27 cellular contexts compared by ENCODE assay signal in genomic region chr4:42490015-42490414, GRCh38.
DNase-seq lines count a peak whose midpoint lies in the region; ATAC-seq, FAIRE-seq and TF ChIP-seq lines count a peak whose summit lies in the region.
"Had no signal": no experiment of that assay in that cellular context is flagged by ENCODE, and none has a peak within 500 bp of the region (broad histone marks: within the 10 kb centered on the region; RNA-seq: fewer than 3 reads in every experiment).

No MANE protein-coding gene starts in this region.

- no peak overlapping the region for H3K4me3 ChIP-seq in HepG2 (replicated peaks in 1 of 3; ENCODE audit: insufficient read depth in 1 of 3, low read depth in 2 of 3, low read length in 3 of 3)
- H3K4me3 ChIP-seq: lung, spleen, transverse colon had no signal

- H3K79me2 ChIP-seq in HepG2 (ENCODE audit: insufficient read depth, low read length): no peaks in the 10 kb centered on the region

- no TSS peak for BruUV-seq in HepG2 (replicated peaks; lab: Mats Ljungman, UMichigan)

- TF ChIP-seq CTCF in WTC11 (IDR thresholded peaks at IDR 0.05): no peak
- TF ChIP-seq CTCF in HepG2 (CRISPR knock-in tag; IDR thresholded peaks at IDR 0.05): no peak

- ATAC-seq in activated T-cell treated with anti-CD3 and anti-CD28 coated beads, Interleukin-2, amount 50 U/mL, for 72 hours (replicated peaks in 1 of 2): no peak
- ATAC-seq in GM19463 (IDR thresholded peaks at IDR 0.05; ENCODE audit: unreplicated experiment) (peak; percentile 29), WTC11 (peak; percentile 35), HepG2 (no peak)
- ATAC-seq in stimulated activated effector memory CD8-positive, alpha-beta T cell treated with anti-CD3 and anti-CD28 coated beads, Interleukin-12 subunit alpha, Interleukin-12 subunit beta, amount 100 ng/mL, for 72 hours: no peak
- ATAC-seq: SK-N-SH treated with all-trans-retinoic acid at 6 μM for 48 hours; stimulated activated naive CD8-positive, alpha-beta T cell treated with anti-CD3 and anti-CD28 coated beads, Interleukin-15, amount 100 ng/mL, for 72 hours had no signal

- 43% methylated on average over 3 of the region's 3 CpGs for WGBS in HepG2 (ENCODE audit: low lambda C conversion rate)

- no peak for FAIRE-seq in HepG2 (lab: Jason Lieb, UNC)
- FAIRE-seq: endothelial cell of umbilical vein had no signal

- intact Hi-C loops in HepG2 (cut with micrococcal nuclease; ENCODE audit: unreplicated experiment): no loop called here

- no peaks in the 10 kb centered on the region for H3K27me3 Mint-ChIP-seq in activated T-cell treated with anti-CD3 and anti-CD28 coated beads, Interleukin-2, amount 50 U/mL, for 72 hours (ENCODE audit: low read depth)
- no peaks in the 10 kb centered on the region for H3K27me3 Mint-ChIP-seq in activated T-cell treated with anti-CD3 and anti-CD28 coated beads, Interleukin-2, amount 50 U/mL, for 24 hours
- H3K27me3 Mint-ChIP-seq in WTC11 (ENCODE audit: low read depth): no peaks in the 10 kb centered on the region
- H3K27me3 Mint-ChIP-seq: CD8-positive, alpha-beta memory T cell; stimulated activated naive CD8-positive, alpha-beta T cell treated with anti-CD3 and anti-CD28 coated beads, Interleukin-15, amount 100 ng/mL, for 72 hours had no signal

- no peak overlapping the region for H3K9ac ChIP-seq in HepG2 (ENCODE audit: insufficient read depth, low read depth, low read length)

- TF ChIP-seq RAD21 in HepG2 (CRISPR knock-in tag; IDR thresholded peaks at IDR 0.05): no peak

- CTCF ChIA-PET in WTC11 (lab: Charles Lee) (interaction anchor here (1.8 kb wide), 1 partner anchor 23 kb away, joined by 5 read pairs; no protein-coding TSS in a partner anchor), HepG2 (lab: Yijun Ruan, JAX; ENCODE audit: low intra/inter-chr PET ratio, low total read pairs) (no interaction called here)

- H3K9me3 Mint-ChIP-seq in activated T-cell treated with anti-CD3 and anti-CD28 coated beads, Interleukin-2, amount 50 U/mL, for 72 hours: no peaks in the 10 kb centered on the region
- H3K9me3 Mint-ChIP-seq in activated T-cell treated with anti-CD3 and anti-CD28 coated beads, Interleukin-2, amount 50 U/mL, for 24 hours: no peaks in the 10 kb centered on the region
- no peaks in the 10 kb centered on the region for H3K9me3 Mint-ChIP-seq in WTC11
- no peaks in the 10 kb centered on the region for H3K9me3 Mint-ChIP-seq in stimulated activated effector memory CD8-positive, alpha-beta T cell treated with anti-CD3 and anti-CD28 coated beads, Interleukin-12 subunit alpha, Interleukin-12 subunit beta, amount 100 ng/mL, for 72 hours
- H3K9me3 Mint-ChIP-seq: CD8-positive, alpha-beta memory T cell; stimulated activated naive CD8-positive, alpha-beta T cell treated with anti-CD3 and anti-CD28 coated beads, Interleukin-15, amount 100 ng/mL, for 72 hours had no signal

- no peak for TF ChIP-seq POLR2A in HepG2 (IDR thresholded peaks at IDR 0.05; ENCODE audit: insufficient read depth in 1 of 2, low read depth in 2 of 2, low read length in 2 of 2)

- in situ Hi-C loops in HepG2 (cut with HindIII; ENCODE audit: extremely low pct_ligation_motif_present, low pct_unique_long_range_greater_than_20kb): no loop called here

- peaks cover 17% of the 10 kb centered on the region for H3K4me1 Mint-ChIP-seq in activated T-cell treated with anti-CD3 and anti-CD28 coated beads, Interleukin-2, amount 50 U/mL, for 72 hours (ENCODE audit: low read depth)
- peaks cover 18% of the 10 kb centered on the region for H3K4me1 Mint-ChIP-seq in activated T-cell treated with anti-CD3 and anti-CD28 coated beads, Interleukin-2, amount 50 U/mL, for 24 hours (ENCODE audit: low read depth)
- peaks cover 63% of the 10 kb centered on the region for H3K4me1 Mint-ChIP-seq in WTC11
- peaks cover 18% of the 10 kb centered on the region for H3K4me1 Mint-ChIP-seq in stimulated activated effector memory CD8-positive, alpha-beta T cell treated with anti-CD3 and anti-CD28 coated beads, Interleukin-12 subunit alpha, Interleukin-12 subunit beta, amount 100 ng/mL, for 72 hours

- H3K4me2 ChIP-seq in HepG2 (ENCODE audit: low read depth, low read length): no peak overlapping the region

- no peak for DNase-seq in activated T-cell treated with anti-CD3 and anti-CD28 coated beads, Interleukin-2, amount 50 U/mL, for 72 hours
- DNase-seq in activated T-cell treated with anti-CD3 and anti-CD28 coated beads, Interleukin-2, amount 50 U/mL, for 24 hours: no peak
- no peak for DNase-seq in WTC11 (ENCODE audit: low spot score)
- no peak for DNase-seq in stimulated activated effector memory CD8-positive, alpha-beta T cell treated with anti-CD3 and anti-CD28 coated beads, Interleukin-12 subunit alpha, Interleukin-12 subunit beta, amount 100 ng/mL, for 72 hours (ENCODE audit: low spot score in 2 of 2)
- no peak for DNase-seq in retina
- no peak for DNase-seq in cerebellar nuclear complex (lab: John Stamatoyannopoulos, UW)
- no peak for DNase-seq in HepG2 (ENCODE audit: low spot score)
- DNase-seq: 8988T; activated CD4-positive, alpha-beta T cell treated with anti-CD3 and anti-CD28 coated beads, Interleukin-2, amount 50 U/mL, for 48 hours; activated gamma-delta T cell treated with Interleukin-2 at 50 U/mL for 16 hours; amygdala; CD8-positive, alpha-beta memory T cell; GDM1; GOT3; IMR-90; NCI-H1417; NCI-H526; occipital lobe; spleen; stimulated activated CD4-positive, alpha-beta T cell treated with anti-CD3 and anti-CD28 coated beads, Interleukin-4, amount 100 ng/mL, for 1 hour; stimulated activated naive CD8-positive, alpha-beta T cell treated with anti-CD3 and anti-CD28 coated beads, Interleukin-15, amount 100 ng/mL, for 72 hours; transverse colon; WERI-Rb-1 had no signal

- H4K20me1 ChIP-seq in HepG2 (ENCODE audit: insufficient read depth, low read length): no peaks in the 10 kb centered on the region

- H3K36me3 Mint-ChIP-seq in activated T-cell treated with anti-CD3 and anti-CD28 coated beads, Interleukin-2, amount 50 U/mL, for 72 hours (ENCODE audit: insufficient read depth in 2 of 2): no peaks in the 10 kb centered on the region
- peaks cover 55% of the 10 kb centered on the region for H3K36me3 Mint-ChIP-seq in activated T-cell treated with anti-CD3 and anti-CD28 coated beads, Interleukin-2, amount 50 U/mL, for 24 hours (ENCODE audit: low read depth)
- no peaks in the 10 kb centered on the region for H3K36me3 Mint-ChIP-seq in WTC11
- H3K36me3 Mint-ChIP-seq in stimulated activated effector memory CD8-positive, alpha-beta T cell treated with anti-CD3 and anti-CD28 coated beads, Interleukin-12 subunit alpha, Interleukin-12 subunit beta, amount 100 ng/mL, for 72 hours: peaks cover 48% of the 10 kb centered on the region

- TF ChIP-seq EP300 in HepG2 (IDR thresholded peaks at IDR 0.05; ENCODE audit: low read depth in 2 of 2, low read length in 2 of 2): no peak
- TF ChIP-seq EP300 in HepG2 (CRISPR knock-in tag; IDR thresholded peaks at IDR 0.05; ENCODE audit: borderline replicate concordance): no peak

- peaks cover 8% of the 10 kb centered on the region; the same call in 1 of the 2 replicates for H3K4me1 ChIP-seq in HepG2 (ENCODE audit: insufficient read depth, low read length)
- H3K4me1 ChIP-seq: spleen had no signal

- H2AFZ ChIP-seq in HepG2 (ENCODE audit: low read length): no peak overlapping the region

- H3K27ac Mint-ChIP-seq in activated T-cell treated with anti-CD3 and anti-CD28 coated beads, Interleukin-2, amount 50 U/mL, for 72 hours: peak overlapping the region; percentile 17
- no peak overlapping the region for H3K27ac Mint-ChIP-seq in activated T-cell treated with anti-CD3 and anti-CD28 coated beads, Interleukin-2, amount 50 U/mL, for 24 hours
- H3K27ac Mint-ChIP-seq in WTC11: peak overlapping the region; percentile 74; the same call in 1 of the 2 replicates
- peak overlapping the region; percentile 66 for H3K27ac Mint-ChIP-seq in stimulated activated effector memory CD8-positive, alpha-beta T cell treated with anti-CD3 and anti-CD28 coated beads, Interleukin-12 subunit alpha, Interleukin-12 subunit beta, amount 100 ng/mL, for 72 hours

- no peak overlapping the region for H3K27ac ChIP-seq in HepG2 (ENCODE audit: extremely low read length, insufficient read depth, low read length)
- H3K27ac ChIP-seq: spleen, transverse colon, WERI-Rb-1 had no signal

- no peak overlapping the region for H3K4me3 Mint-ChIP-seq in activated T-cell treated with anti-CD3 and anti-CD28 coated beads, Interleukin-2, amount 50 U/mL, for 72 hours
- no peak overlapping the region for H3K4me3 Mint-ChIP-seq in activated T-cell treated with anti-CD3 and anti-CD28 coated beads, Interleukin-2, amount 50 U/mL, for 24 hours
- no peak overlapping the region for H3K4me3 Mint-ChIP-seq in WTC11
- no peak overlapping the region for H3K4me3 Mint-ChIP-seq in stimulated activated effector memory CD8-positive, alpha-beta T cell treated with anti-CD3 and anti-CD28 coated beads, Interleukin-12 subunit alpha, Interleukin-12 subunit beta, amount 100 ng/mL, for 72 hours
- H3K4me3 Mint-ChIP-seq: stimulated activated naive CD8-positive, alpha-beta T cell treated with anti-CD3 and anti-CD28 coated beads, Interleukin-15, amount 100 ng/mL, for 72 hours had no signal

- H3K27me3 ChIP-seq in HepG2 (ENCODE audit: control insufficient read depth in 1 of 2, insufficient read depth in 2 of 2, low read length in 2 of 2): no peaks in the 10 kb centered on the region
- H3K27me3 ChIP-seq: spleen, transverse colon had no signal

- H3K9me3 ChIP-seq in HepG2 (ENCODE audit: low read length): no peaks in the 10 kb centered on the region
- H3K9me3 ChIP-seq: spleen, transverse colon had no signal

- no peaks in the 10 kb centered on the region for H3K36me3 ChIP-seq in HepG2 (replicated peaks in 1 of 2; ENCODE audit: control insufficient read depth in 1 of 2, insufficient read depth in 2 of 2, low read length in 2 of 2)
- H3K36me3 ChIP-seq: transverse colon, WERI-Rb-1 had no signal

- POLR2A ChIA-PET in WTC11 (lab: Charles Lee): no interaction called here
- POLR2A ChIA-PET in HepG2 (lab: Yijun Ruan, JAX): no interaction called here

TF ChIP-seq in HepG2, 621 proteins besides CTCF, POLR2A, EP300 and RAD21:
- TF ChIP-seq KDM3A (CRISPR knock-in tag; IDR thresholded peaks at IDR 0.05; ENCODE audit: low read depth) (no peak), RFX1 (IDR thresholded peaks at IDR 0.05) (no peak), ZNF136 (CRISPR knock-in tag; IDR thresholded peaks at IDR 0.05; ENCODE audit: low read depth) (no peak), TBX2 (CRISPR knock-in tag; IDR thresholded peaks at IDR 0.05; ENCODE audit: borderline replicate concordance) (no peak), ZFX (CRISPR knock-in tag; IDR thresholded peaks at IDR 0.05; ENCODE audit: low read depth) (no peak)
- TF ChIP-seq, protein P1, sequence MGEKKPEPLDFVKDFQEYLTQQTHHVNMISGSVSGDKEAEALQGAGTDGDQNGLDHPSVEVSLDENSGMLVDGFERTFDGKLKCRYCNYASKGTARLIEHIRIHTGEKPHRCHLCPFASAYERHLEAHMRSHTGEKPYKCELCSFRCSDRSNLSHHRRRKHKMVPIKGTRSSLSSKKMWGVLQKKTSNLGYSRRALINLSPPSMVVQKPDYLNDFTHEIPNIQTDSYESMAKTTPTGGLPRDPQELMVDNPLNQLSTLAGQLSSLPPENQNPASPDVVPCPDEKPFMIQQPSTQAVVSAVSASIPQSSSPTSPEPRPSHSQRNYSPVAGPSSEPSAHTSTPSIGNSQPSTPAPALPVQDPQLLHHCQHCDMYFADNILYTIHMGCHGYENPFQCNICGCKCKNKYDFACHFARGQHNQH (CRISPR knock-in tag; IDR thresholded peaks at IDR 0.05): no peak

Comparison
In these comparisons a context has a peak if more than half of its experiments do, and no peak if none do; other contexts are left out.
1. ATAC-seq: peak in GM19463 (single experiment) and WTC11 (single experiment); none in activated T-cell treated with anti-CD3 and anti-CD28 coated beads, Interleukin-2, amount 50 U/mL, for 72 hours (0 of 2), stimulated activated effector memory CD8-positive, alpha-beta T cell treated with anti-CD3 and anti-CD28 coated beads, Interleukin-12 subunit alpha, Interleukin-12 subunit beta, amount 100 ng/mL, for 72 hours (single experiment) and HepG2 (single experiment).